17 cellular contexts compared by ENCODE assay signal in genomic region chr16:68166264-68166663, GRCh38.
A peak's percentile ranks its signal among the peaks of the same experiment; 100 is the strongest.
DNase-seq lines count a peak whose midpoint lies in the region; ATAC-seq and TF ChIP-seq lines count a peak whose summit lies in the region.
"Had no signal": no experiment of that assay in that cellular context is flagged by ENCODE, and none has a peak within 500 bp of the region (broad histone marks: within the 10 kb centered on the region; RNA-seq: fewer than 3 reads in every experiment).

No MANE protein-coding gene starts in this region.

- no peak overlapping the region for H3K4me3 ChIP-seq in CD8-positive, alpha-beta T cell (ENCODE audit: low read depth, low read length)
- H3K4me3 ChIP-seq in WERI-Rb-1 (ENCODE audit: low read depth, low read length): no peak overlapping the region
- H3K4me3 ChIP-seq: PC-9, SK-N-MC had no signal

- ATAC-seq in activated CD8-positive, alpha-beta T cell treated with anti-CD3 and anti-CD28 coated beads for 36 hours: no peak
- no peak for ATAC-seq in activated CD8-positive, alpha-beta T cell treated with anti-CD3 and anti-CD28 coated beads, Interleukin-2, amount 10 ng/mL, durations not matched to agents 7 days and 5 days
- ATAC-seq in CD8-positive, alpha-beta T cell: no peak
- ATAC-seq in stimulated activated effector memory CD8-positive, alpha-beta T cell treated with anti-CD3 and anti-CD28 coated beads, Interleukin-12 subunit alpha, Interleukin-12 subunit beta, amount 100 ng/mL, for 72 hours: no peak
- ATAC-seq in HG02571 (IDR thresholded peaks at IDR 0.05; ENCODE audit: unreplicated experiment): no peak

- no peaks in the 10 kb centered on the region for H3K4me1 ChIP-seq in CD8-positive, alpha-beta T cell (ENCODE audit: insufficient read depth, low read length)

- H3K27ac ChIP-seq in CD8-positive, alpha-beta T cell (ENCODE audit: low read depth, low read length): no peak overlapping the region
- H3K27ac ChIP-seq in WERI-Rb-1: no peak overlapping the region
- H3K27ac ChIP-seq: PC-9, SK-N-MC had no signal

- no peaks in the 10 kb centered on the region for H3K27me3 ChIP-seq in CD8-positive, alpha-beta T cell (ENCODE audit: insufficient read depth, low read length)
- H3K27me3 ChIP-seq in WERI-Rb-1 (ENCODE audit: insufficient read depth, low read depth, severe bottlenecking): no peaks in the 10 kb centered on the region

- DNase-seq in activated CD8-positive, alpha-beta T cell treated with anti-CD3 and anti-CD28 coated beads for 36 hours: no peak
- no peak for DNase-seq in activated CD8-positive, alpha-beta T cell treated with anti-CD3 and anti-CD28 coated beads, Interleukin-2, amount 10 ng/mL, durations not matched to agents 7 days and 5 days
- no peak for DNase-seq in CD8-positive, alpha-beta T cell
- peak; percentile 20 for DNase-seq in WERI-Rb-1
- no peak for DNase-seq in stimulated activated effector memory CD8-positive, alpha-beta T cell treated with anti-CD3 and anti-CD28 coated beads, Interleukin-12 subunit alpha, Interleukin-12 subunit beta, amount 100 ng/mL, for 72 hours (ENCODE audit: low spot score in 2 of 2)
- DNase-seq in activated CD4-positive, alpha-beta T cell treated with anti-CD3 and anti-CD28 coated beads, Interleukin-2, amount 50 U/mL, for 1 hour: no peak
- DNase-seq: DMS79, NCI-H1092 treated with DMSO at 0.1 percent for 48 hours, NCI-H1436 treated with DMSO at 0.1 percent for 48 hours, NCI-H1930, NCI-H69, PC-9, RPMI8226, SHP77 treated with DMSO at 0.1 percent for 48 hours had no signal

- no peak for TF ChIP-seq CTCF in activated CD8-positive, alpha-beta T cell treated with anti-CD3 and anti-CD28 coated beads for 36 hours (IDR thresholded peaks at IDR 0.05)
- TF ChIP-seq CTCF in CD8-positive, alpha-beta T cell (IDR thresholded peaks at IDR 0.05): no peak
- TF ChIP-seq CTCF in WERI-Rb-1 (IDR thresholded peaks at IDR 0.05; ENCODE audit: low read depth, low read length): no peak

- intact Hi-C loops in activated CD8-positive, alpha-beta T cell treated with anti-CD3 and anti-CD28 coated beads for 36 hours (cut with micrococcal nuclease): no loop called here
- intact Hi-C loops in CD8-positive, alpha-beta T cell (cut with DNase I, micrococcal nuclease): no loop called here

- H3K36me3 ChIP-seq in CD8-positive, alpha-beta T cell (ENCODE audit: insufficient read depth, low read length): peaks cover 25% of the 10 kb centered on the region
- H3K36me3 ChIP-seq in WERI-Rb-1: peaks cover 56% of the 10 kb centered on the region

- POLR2A ChIA-PET in activated CD8-positive, alpha-beta T cell treated with anti-CD3 and anti-CD28 coated beads for 36 hours (lab: Charles Lee): interaction anchor here (1.0 to 1.2 kb wide), 2 partner anchors 94 to 213 kb away, joined by 3 to 4 read pairs; no protein-coding TSS in a partner anchor
- POLR2A ChIA-PET in activated CD8-positive, alpha-beta T cell treated with anti-CD3 and anti-CD28 coated beads, Interleukin-2, amount 10 ng/mL, durations not matched to agents 7 days and 5 days (lab: Charles Lee): interaction anchor here (1.2 kb wide), 1 partner anchor 32 kb away, joined by 4 read pairs; no protein-coding TSS in a partner anchor
- POLR2A ChIA-PET in CD8-positive, alpha-beta T cell (lab: Charles Lee): interaction anchor here (1.0 to 1.2 kb wide), 2 partner anchors 45 to 81 kb away, joined by 3 to 4 read pairs; partner anchors contain the start of gene NFATC3

- H3K9me3 Mint-ChIP-seq in activated CD8-positive, alpha-beta T cell treated with anti-CD3 and anti-CD28 coated beads for 36 hours: peaks cover 3% of the 10 kb centered on the region
- no peaks in the 10 kb centered on the region for H3K9me3 Mint-ChIP-seq in activated CD8-positive, alpha-beta T cell treated with anti-CD3 and anti-CD28 coated beads, Interleukin-2, amount 10 ng/mL, durations not matched to agents 7 days and 5 days (ENCODE audit: insufficient read depth)
- no peaks in the 10 kb centered on the region for H3K9me3 Mint-ChIP-seq in CD8-positive, alpha-beta T cell
- H3K9me3 Mint-ChIP-seq in stimulated activated effector memory CD8-positive, alpha-beta T cell treated with anti-CD3 and anti-CD28 coated beads, Interleukin-12 subunit alpha, Interleukin-12 subunit beta, amount 100 ng/mL, for 72 hours: no peaks in the 10 kb centered on the region

- peak overlapping the region; percentile 38 for H3K27ac Mint-ChIP-seq in activated CD8-positive, alpha-beta T cell treated with anti-CD3 and anti-CD28 coated beads for 36 hours
- H3K27ac Mint-ChIP-seq in activated CD8-positive, alpha-beta T cell treated with anti-CD3 and anti-CD28 coated beads, Interleukin-2, amount 10 ng/mL, durations not matched to agents 7 days and 5 days: no peak overlapping the region
- peak overlapping the region; percentile 73 for H3K27ac Mint-ChIP-seq in CD8-positive, alpha-beta T cell
- H3K27ac Mint-ChIP-seq in stimulated activated effector memory CD8-positive, alpha-beta T cell treated with anti-CD3 and anti-CD28 coated beads, Interleukin-12 subunit alpha, Interleukin-12 subunit beta, amount 100 ng/mL, for 72 hours: peak overlapping the region; percentile 32

- CTCF ChIA-PET in activated CD8-positive, alpha-beta T cell treated with anti-CD3 and anti-CD28 coated beads for 36 hours (lab: Charles Lee): interaction anchor here (1.2 to 2.4 kb wide), 4 partner anchors 11 to 163 kb away, joined by 4 to 7 read pairs (median 5); no protein-coding TSS in a partner anchor
- CTCF ChIA-PET in activated CD8-positive, alpha-beta T cell treated with anti-CD3 and anti-CD28 coated beads, Interleukin-2, amount 10 ng/mL, durations not matched to agents 7 days and 5 days (lab: Charles Lee): interaction anchor here (1.3 to 2.9 kb wide), 6 partner anchors 12 to 350 kb away, joined by 3 to 14 read pairs (median 4); no protein-coding TSS in a partner anchor
- CTCF ChIA-PET in CD8-positive, alpha-beta T cell (lab: Charles Lee): interaction anchor here (1.0 to 2.3 kb wide), 4 partner anchors 14 to 73 kb away, joined by 3 to 7 read pairs (median 4); no protein-coding TSS in a partner anchor

- H3K27me3 Mint-ChIP-seq in activated CD8-positive, alpha-beta T cell treated with anti-CD3 and anti-CD28 coated beads for 36 hours: no peaks in the 10 kb centered on the region
- H3K27me3 Mint-ChIP-seq in activated CD8-positive, alpha-beta T cell treated with anti-CD3 and anti-CD28 coated beads, Interleukin-2, amount 10 ng/mL, durations not matched to agents 7 days and 5 days (ENCODE audit: low read depth): no peaks in the 10 kb centered on the region
- H3K27me3 Mint-ChIP-seq in CD8-positive, alpha-beta T cell (ENCODE audit: low read depth): no peaks in the 10 kb centered on the region

- no peaks in the 10 kb centered on the region for H3K9me3 ChIP-seq in CD8-positive, alpha-beta T cell (ENCODE audit: low read length)
- H3K9me3 ChIP-seq in WERI-Rb-1 (ENCODE audit: severe bottlenecking): no peaks in the 10 kb centered on the region

- H3K4me3 Mint-ChIP-seq in activated CD8-positive, alpha-beta T cell treated with anti-CD3 and anti-CD28 coated beads for 36 hours: no peak overlapping the region
- no peak overlapping the region for H3K4me3 Mint-ChIP-seq in activated CD8-positive, alpha-beta T cell treated with anti-CD3 and anti-CD28 coated beads, Interleukin-2, amount 10 ng/mL, durations not matched to agents 7 days and 5 days
- H3K4me3 Mint-ChIP-seq in CD8-positive, alpha-beta T cell: no peak overlapping the region
- H3K4me3 Mint-ChIP-seq in stimulated activated effector memory CD8-positive, alpha-beta T cell treated with anti-CD3 and anti-CD28 coated beads, Interleukin-12 subunit alpha, Interleukin-12 subunit beta, amount 100 ng/mL, for 72 hours: no peak overlapping the region
- H3K4me3 Mint-ChIP-seq: CD14-positive monocyte had no signal

- peaks cover 39% of the 10 kb centered on the region for H3K36me3 Mint-ChIP-seq in activated CD8-positive, alpha-beta T cell treated with anti-CD3 and anti-CD28 coated beads for 36 hours (ENCODE audit: low read depth)
- H3K36me3 Mint-ChIP-seq in activated CD8-positive, alpha-beta T cell treated with anti-CD3 and anti-CD28 coated beads, Interleukin-2, amount 10 ng/mL, durations not matched to agents 7 days and 5 days (ENCODE audit: low read depth): peaks cover 45% of the 10 kb centered on the region
- peaks cover 64% of the 10 kb centered on the region for H3K36me3 Mint-ChIP-seq in CD8-positive, alpha-beta T cell
- H3K36me3 Mint-ChIP-seq in stimulated activated effector memory CD8-positive, alpha-beta T cell treated with anti-CD3 and anti-CD28 coated beads, Interleukin-12 subunit alpha, Interleukin-12 subunit beta, amount 100 ng/mL, for 72 hours: peaks cover 88% of the 10 kb centered on the region

- peaks cover 2% of the 10 kb centered on the region for H3K4me1 Mint-ChIP-seq in activated CD8-positive, alpha-beta T cell treated with anti-CD3 and anti-CD28 coated beads for 36 hours (ENCODE audit: low read depth)
- no peaks in the 10 kb centered on the region for H3K4me1 Mint-ChIP-seq in activated CD8-positive, alpha-beta T cell treated with anti-CD3 and anti-CD28 coated beads, Interleukin-2, amount 10 ng/mL, durations not matched to agents 7 days and 5 days (ENCODE audit: low read depth)
- no peaks in the 10 kb centered on the region for H3K4me1 Mint-ChIP-seq in CD8-positive, alpha-beta T cell (ENCODE audit: low read depth)
- H3K4me1 Mint-ChIP-seq in stimulated activated effector memory CD8-positive, alpha-beta T cell treated with anti-CD3 and anti-CD28 coated beads, Interleukin-12 subunit alpha, Interleukin-12 subunit beta, amount 100 ng/mL, for 72 hours: no peaks in the 10 kb centered on the region
- H3K4me1 Mint-ChIP-seq: CD14-positive monocyte had no signal
